In the genomic region with DNA sequence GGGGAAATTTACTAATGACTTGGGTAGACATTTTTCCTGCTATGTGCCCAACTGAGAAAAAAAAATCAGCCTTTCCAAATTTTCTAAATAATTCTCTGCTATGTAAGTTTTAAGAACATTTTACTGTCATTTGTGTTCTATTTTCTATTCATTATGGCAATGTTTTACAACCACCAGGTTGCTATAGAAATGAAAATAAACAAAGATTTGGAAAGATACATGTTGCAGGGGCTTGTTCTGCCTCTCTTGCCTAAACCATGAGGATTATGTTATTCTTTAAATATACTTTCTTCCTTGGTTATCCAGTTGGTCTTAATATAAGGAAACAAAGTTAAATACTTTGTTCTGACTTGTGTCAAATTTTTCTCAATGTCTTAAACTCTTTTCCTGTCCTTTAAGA, we compare ENCODE assay signal across 1 cellular context.
TF ChIP-seq lines count a peak whose summit lies in the region.

No MANE protein-coding gene starts in this region.

TF ChIP-seq in A549, 52 proteins besides CTCF, POLR2A, EP300 and RAD21 (continued from another document):
- TF ChIP-seq, protein P1, sequence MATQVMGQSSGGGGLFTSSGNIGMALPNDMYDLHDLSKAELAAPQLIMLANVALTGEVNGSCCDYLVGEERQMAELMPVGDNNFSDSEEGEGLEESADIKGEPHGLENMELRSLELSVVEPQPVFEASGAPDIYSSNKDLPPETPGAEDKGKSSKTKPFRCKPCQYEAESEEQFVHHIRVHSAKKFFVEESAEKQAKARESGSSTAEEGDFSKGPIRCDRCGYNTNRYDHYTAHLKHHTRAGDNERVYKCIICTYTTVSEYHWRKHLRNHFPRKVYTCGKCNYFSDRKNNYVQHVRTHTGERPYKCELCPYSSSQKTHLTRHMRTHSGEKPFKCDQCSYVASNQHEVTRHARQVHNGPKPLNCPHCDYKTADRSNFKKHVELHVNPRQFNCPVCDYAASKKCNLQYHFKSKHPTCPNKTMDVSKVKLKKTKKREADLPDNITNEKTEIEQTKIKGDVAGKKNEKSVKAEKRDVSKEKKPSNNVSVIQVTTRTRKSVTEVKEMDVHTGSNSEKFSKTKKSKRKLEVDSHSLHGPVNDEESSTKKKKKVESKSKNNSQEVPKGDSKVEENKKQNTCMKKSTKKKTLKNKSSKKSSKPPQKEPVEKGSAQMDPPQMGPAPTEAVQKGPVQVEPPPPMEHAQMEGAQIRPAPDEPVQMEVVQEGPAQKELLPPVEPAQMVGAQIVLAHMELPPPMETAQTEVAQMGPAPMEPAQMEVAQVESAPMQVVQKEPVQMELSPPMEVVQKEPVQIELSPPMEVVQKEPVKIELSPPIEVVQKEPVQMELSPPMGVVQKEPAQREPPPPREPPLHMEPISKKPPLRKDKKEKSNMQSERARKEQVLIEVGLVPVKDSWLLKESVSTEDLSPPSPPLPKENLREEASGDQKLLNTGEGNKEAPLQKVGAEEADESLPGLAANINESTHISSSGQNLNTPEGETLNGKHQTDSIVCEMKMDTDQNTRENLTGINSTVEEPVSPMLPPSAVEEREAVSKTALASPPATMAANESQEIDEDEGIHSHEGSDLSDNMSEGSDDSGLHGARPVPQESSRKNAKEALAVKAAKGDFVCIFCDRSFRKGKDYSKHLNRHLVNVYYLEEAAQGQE (IDR thresholded peaks at IDR 0.05) = no peak
- TF ChIP-seq PHF8 (IDR thresholded peaks at IDR 0.05; ENCODE audit: borderline replicate concordance, low read depth) = no peak
- no peak for TF ChIP-seq ZFP36 (IDR thresholded peaks at IDR 0.05; ENCODE audit: borderline replicate concordance, partially characterized antibody)
- no peak for TF ChIP-seq MAFK (IDR thresholded peaks at IDR 0.05; ENCODE audit: partially characterized antibody)
- TF ChIP-seq ZNF302 (CRISPR knock-in tag; IDR thresholded peaks at IDR 0.05) = no peak
